In the genomic region with DNA sequence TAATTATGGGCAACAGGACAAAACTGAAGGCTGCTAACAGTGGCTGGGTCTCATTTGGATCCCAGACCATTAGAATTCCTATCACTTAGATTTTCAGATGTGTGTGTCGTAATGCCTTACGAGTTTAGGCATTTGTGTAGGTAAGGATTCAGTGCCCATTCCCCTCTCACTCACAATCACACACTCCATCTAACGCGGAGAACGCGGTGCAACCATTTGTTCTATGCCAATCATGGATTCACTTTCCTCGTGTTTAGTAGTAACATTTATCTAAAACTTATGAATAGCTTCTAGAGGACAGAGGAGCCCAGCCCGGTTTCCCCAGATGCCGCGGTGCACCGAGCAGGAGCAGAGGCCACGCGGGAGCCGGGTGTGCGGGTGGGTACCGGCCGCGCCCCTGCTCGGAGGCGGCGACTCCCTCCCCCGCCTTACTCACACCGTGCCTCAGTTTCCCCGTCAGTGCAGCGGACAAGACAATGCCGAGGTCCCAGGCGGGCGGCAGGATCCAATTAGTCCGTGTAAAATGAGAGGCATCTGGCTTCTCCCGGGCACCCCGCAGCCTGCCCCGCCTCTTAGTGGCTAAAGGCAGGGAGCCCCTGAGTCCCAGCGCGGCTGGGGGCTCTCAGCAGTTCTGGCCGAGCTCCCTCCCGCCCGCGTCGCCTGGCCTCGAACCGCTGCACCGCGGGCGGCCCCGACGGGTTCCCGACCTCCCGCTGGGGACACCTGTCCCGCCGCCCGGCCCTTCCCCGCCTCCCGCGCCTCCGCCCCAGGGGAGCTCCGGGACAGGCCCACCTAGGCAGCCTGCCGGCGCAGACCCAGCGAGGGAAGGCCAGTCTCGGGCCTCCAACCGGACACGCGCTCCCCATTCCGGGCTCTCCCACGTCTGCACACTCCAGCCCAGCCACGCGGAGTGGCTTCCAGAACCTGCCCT, we compare ENCODE assay signal across 13 cellular contexts. TPM values are rescaled to one million over a fixed set of nuclear protein-coding genes. Genes with fewer than 3 reads are reported as not detected.
DNase-seq lines count a peak whose midpoint lies in the region; ATAC-seq and TF ChIP-seq lines count a peak whose summit lies in the region.
"Had no signal": no experiment of that assay in that cellular context is flagged by ENCODE, and none has a peak within 500 bp of the region (broad histone marks: within the 10 kb centered on the region; RNA-seq: fewer than 3 reads in every experiment).

No MANE protein-coding gene starts in this region.

- H3K4me2 ChIP-seq in GM23338 (peak overlapping the region; percentile 92), mammary epithelial cell (ENCODE audit: insufficient read depth, low read depth, low read length) (peak overlapping the region; percentile 60)

- TF ChIP-seq CTCF in GM23338 (conservative IDR thresholded peaks at IDR 0.05; ENCODE audit: low read depth in 2 of 2): no peak
- TF ChIP-seq CTCF in mammary epithelial cell (conservative IDR thresholded peaks at IDR 0.05 in 1 of 2, IDR thresholded peaks at IDR 0.05 in 1 of 2; ENCODE audit: extremely low read depth in 1 of 2, insufficient read depth in 1 of 2, low read depth in 1 of 2, low read length in 2 of 2): no peak
- no peak for TF ChIP-seq CTCF in tibial artery (IDR thresholded peaks at IDR 0.05)

- H3K9me2 ChIP-seq in GM23338 (ENCODE audit: insufficient read depth): no peaks in the 10 kb centered on the region

- H2AFZ ChIP-seq in GM23338 (peak overlapping the region; percentile 92), mammary epithelial cell (ENCODE audit: low read depth, low read length) (no peak overlapping the region)

- peak; percentile 70 for ATAC-seq in GM23338
- peak; percentile 68 for ATAC-seq in sciatic nerve

- H3K27me3 ChIP-seq in GM23338 (ENCODE audit: insufficient read depth): peaks cover 35% of the 10 kb centered on the region
- peaks cover 16% of the 10 kb centered on the region for H3K27me3 ChIP-seq in mammary epithelial cell (ENCODE audit: insufficient read depth, low read length)
- peaks cover 0 to 25% of the 10 kb centered on the region in 2 donors for H3K27me3 ChIP-seq in tibial artery

- peak; percentile 44 for DNase-seq in GM23338 (ENCODE audit: low spot score)
- no peak for DNase-seq in mammary epithelial cell
- DNase-seq in sciatic nerve (ENCODE audit: low spot score): no peak
- DNase-seq in GDM1 (lab: John Stamatoyannopoulos, UW): no peak
- no peak for DNase-seq in tibial artery
- DNase-seq in C1 segment of cervical spinal cord (lab: John Stamatoyannopoulos, UW): no peak
- no peak for DNase-seq in activated naive CD4-positive, alpha-beta T cell treated with anti-CD3 and anti-CD28 coated beads, Interleukin-2, amount 50 U/mL, for 16 hours
- DNase-seq: activated gamma-delta T cell, HFFc6, NCI-H1105, substantia nigra had no signal

- WGBS in mammary epithelial cell (ENCODE audit: low coverage, missing lambda C conversion rate): 25% methylated on average over 15 of the region's 67 CpGs

- peaks cover 21% of the 10 kb centered on the region for H3K4me1 Mint-ChIP-seq in GM23338

- H3K4me3 ChIP-seq in GM23338 (peak overlapping the region; percentile 81), mammary epithelial cell (replicated peaks in 1 of 3; ENCODE audit: insufficient read depth in 1 of 3, low read depth in 2 of 3, low read length in 3 of 3) (peak overlapping the region in 1 of 3 experiments; percentile 6), iPS-11a (ENCODE audit: low read depth, low read length) (peak overlapping the region; percentile 27), tibial artery (peak overlapping the region in 1 of 2 donors; percentile 28)

- peaks cover 15% of the 10 kb centered on the region; the same call in 1 of the 2 replicates for H3K4me1 ChIP-seq in GM23338 (ENCODE audit: insufficient read depth)
- H3K4me1 ChIP-seq in mammary epithelial cell (ENCODE audit: insufficient read depth, low read length): peaks cover 12% of the 10 kb centered on the region
- peaks cover 0 to 10% (median 8%) of the 10 kb centered on the region in 4 donors for H3K4me1 ChIP-seq in tibial artery

- intact Hi-C loops in mammary epithelial cell (cut with micrococcal nuclease): no loop called here
- intact Hi-C loops in sciatic nerve (cut with DNase I): no loop called here
- intact Hi-C loops in tibial artery (cut with DNase I; ENCODE audit: low total_unique reads): no loop called here

- no peak overlapping the region for H3K9ac ChIP-seq in mammary epithelial cell (ENCODE audit: insufficient read depth, low read length)

- peak overlapping the region; percentile 76 for H3K4me3 Mint-ChIP-seq in GM23338
- H3K4me3 Mint-ChIP-seq: HFFc6 had no signal

- no peaks in the 10 kb centered on the region for H3K79me2 ChIP-seq in GM23338 (replicated peaks; ENCODE audit: insufficient read depth)
- H3K79me2 ChIP-seq in mammary epithelial cell (ENCODE audit: insufficient read depth, low read length): no peaks in the 10 kb centered on the region

- no peaks in the 10 kb centered on the region for H3K9me3 Mint-ChIP-seq in GM23338
- H3K9me3 Mint-ChIP-seq: HFFc6 had no signal

- no TSS peak for BruUV-seq in mammary epithelial cell (replicated peaks; lab: Mats Ljungman, UMichigan)

- H3K27ac ChIP-seq in GM23338 (ENCODE audit: low read depth): no peak overlapping the region
- H3K27ac ChIP-seq in mammary epithelial cell (ENCODE audit: insufficient read depth, low read depth, low read length): no peak overlapping the region
- H3K27ac ChIP-seq in tibial artery: no peak overlapping the region

- H3K9me3 ChIP-seq in mammary epithelial cell (replicated peaks; ENCODE audit: insufficient read depth, low read length) (no peaks in the 10 kb centered on the region), tibial artery (no peaks in the 10 kb centered on the region)

- in situ Hi-C loops in mammary epithelial cell (cut with MboI; ENCODE audit: low sequenced_read_pairs in 2 of 2): loop anchor here in 1 of 2 donors (25.0 kb wide), 1 partner anchor 309 kb away; no protein-coding TSS in a partner anchor

- dilution Hi-C loops in mammary epithelial cell (cut with HindIII; ENCODE audit: low sequenced_read_pairs): no loop called here

- CTCF ChIA-PET in mammary epithelial cell (lab: Charles Lee; ENCODE audit: low non-redundant PET): no interaction called here

- H4K20me1 ChIP-seq in GM23338 (replicated peaks; ENCODE audit: insufficient read depth) (no peaks in the 10 kb centered on the region), mammary epithelial cell (ENCODE audit: insufficient read depth, low read length) (peaks cover 4% of the 10 kb centered on the region)

- H3K27ac Mint-ChIP-seq in GM23338: no peak overlapping the region
- H3K27ac Mint-ChIP-seq: HFFc6 had no signal

- H3K36me3 ChIP-seq in GM23338 (ENCODE audit: insufficient read depth) (no peaks in the 10 kb centered on the region), mammary epithelial cell (ENCODE audit: insufficient read depth, low read length) (no peaks in the 10 kb centered on the region), tibial artery (no peaks in the 10 kb centered on the region)

- no peaks in the 10 kb centered on the region for H3F3A ChIP-seq in GM23338 (replicated peaks; ENCODE audit: low read depth)

- H3K27me3 Mint-ChIP-seq in GM23338 (ENCODE audit: insufficient read depth, low read depth, poor library complexity): peaks cover 8% of the 10 kb centered on the region

- no peaks in the 10 kb centered on the region for H3K36me3 Mint-ChIP-seq in GM23338 (ENCODE audit: low read depth)

TF ChIP-seq in GM23338, 12 proteins besides CTCF, POLR2A, EP300 and RAD21 (continues in another document):
- no peak for TF ChIP-seq EZH2 (IDR thresholded peaks at IDR 0.05; ENCODE audit: low read depth, unreplicated experiment)
- TF ChIP-seq REST (IDR thresholded peaks at IDR 0.05; ENCODE audit: unreplicated experiment): no peak
- no peak for TF ChIP-seq EZH2phosphoT487 (IDR thresholded peaks at IDR 0.05; ENCODE audit: unreplicated experiment)
- no peak for TF ChIP-seq JUNB (IDR thresholded peaks at IDR 0.05; ENCODE audit: unreplicated experiment)

RNA-seq across cellular contexts. Expression of gene C1QTNF9B, which starts 5.9 kb away (rescaled TPM):
- 0.28 and 1.7 TPM in 2 replicates for total RNA-seq in GM23338 (2014; rRNA removed; shearing (Covaris generic))
- polyA plus RNA-seq in GM23338 (2016; fragmentation: Nextera tagmentation; extraction: Ambion mirVana): 0.19 and 0.27 TPM in 2 replicates
- not detected for total RNA-seq in mammary epithelial cell
- polyA plus RNA-seq in mammary epithelial cell: not detected
- polyA minus RNA-seq in mammary epithelial cell: not detected
- total RNA-seq in sciatic nerve: 3.0 TPM
- total RNA-seq: G401 had no signal

RNA-seq across cellular contexts. Expression of gene MIPEP, which starts 14.0 kb away (rescaled TPM):
- total RNA-seq in GM23338 (2014; rRNA removed; shearing (Covaris generic)): 20.8 and 24.8 TPM in 2 replicates
- 16.8 and 22.5 TPM in 2 replicates for polyA plus RNA-seq in GM23338 (2016; fragmentation: Nextera tagmentation; extraction: Ambion mirVana)
- 10 to 100 TPM; 24.2 to 32.2 TPM for total RNA-seq in mammary epithelial cell
- 27.0 TPM for polyA plus RNA-seq in mammary epithelial cell
- 4.1 TPM for polyA minus RNA-seq in mammary epithelial cell
- 11.9 TPM for total RNA-seq in sciatic nerve
